ENCODE assay signal across 24 cellular contexts in genomic region chr7:39614299-39614698, GRCh38.
"Had no signal": no experiment of that assay in that cellular context is flagged by ENCODE, and none has a peak within 500 bp of the region (broad histone marks: within the 10 kb centered on the region; RNA-seq: fewer than 3 reads in every experiment).

No MANE protein-coding gene starts in this region.

- H3K36me3 ChIP-seq: breast epithelium, colonic mucosa, MG63 had no signal

- DNase-seq: activated CD4-positive, alpha-beta T cell treated with anti-CD3 and anti-CD28 coated beads for 48 hours; activated CD4-positive, alpha-beta T cell treated with anti-CD3 and anti-CD28 coated beads, Interleukin-2, amount 50 U/mL, for 48 hours; activated CD8-positive, alpha-beta memory T cell treated with anti-CD3 and anti-CD28 coated beads for 24 hours; activated effector memory CD4-positive, alpha-beta T cell treated with anti-CD3 and anti-CD28 coated beads, Interleukin-2, amount 50 U/mL, for 16 hours; activated naive CD4-positive, alpha-beta T cell treated with Interleukin-2 at 50 U/mL for 16 hours; activated naive CD8-positive, alpha-beta T cell treated with anti-CD3 and anti-CD28 coated beads for 36 hours; activated T-cell treated with anti-CD3 and anti-CD28 coated beads, Interleukin-2, amount 50 U/mL, for 4 hours; caudate nucleus; colonic mucosa; MG63; MV-4-11; NCI-H1105; NCI-H1436; NCI-H1694 treated with DMSO at 0.1 percent for 48 hours; NCI-H2081; NCI-H510A treated with DMSO at 0.1 percent for 48 hours; NCI-H69; SW 1271 had no signal

- H3K4me3 Mint-ChIP-seq: activated naive CD8-positive, alpha-beta T cell treated with anti-CD3 and anti-CD28 coated beads for 36 hours; activated T-cell treated with anti-CD3 and anti-CD28 coated beads, Interleukin-2, amount 50 U/mL, for 4 hours; T-helper 2 cell treated with Interferon-gamma antibody and Interleukin-4, amounts not matched to agents 5 μg/mL and 100 μg/mL, for 36 hours had no signal

- H3K27ac ChIP-seq: breast epithelium, colonic mucosa, KMS-11, SK-N-MC had no signal

- H3K27me3 ChIP-seq: breast epithelium, colonic mucosa, MG63 had no signal

- H3K4me1 ChIP-seq: breast epithelium, colonic mucosa had no signal

- ATAC-seq: activated CD4-positive, CD25-positive, alpha-beta regulatory T cell treated with anti-CD3 and anti-CD28 coated beads, Interleukin-2, amount 50 U/mL, for 24 hours; activated T-cell treated with anti-CD3 and anti-CD28 coated beads, Interleukin-2, amount 50 U/mL, for 4 hours; PC-3 had no signal

- H3K9me3 ChIP-seq: breast epithelium, colonic mucosa, MG63 had no signal

- H3K36me3 Mint-ChIP-seq: activated naive CD8-positive, alpha-beta T cell treated with anti-CD3 and anti-CD28 coated beads for 36 hours had no signal

- H3K9me3 Mint-ChIP-seq: activated naive CD8-positive, alpha-beta T cell treated with anti-CD3 and anti-CD28 coated beads for 36 hours; activated T-cell treated with anti-CD3 and anti-CD28 coated beads, Interleukin-2, amount 50 U/mL, for 4 hours; T-helper 2 cell treated with Interferon-gamma antibody and Interleukin-4, amounts not matched to agents 5 μg/mL and 100 μg/mL, for 36 hours had no signal

- H3K4me3 ChIP-seq: breast epithelium, colonic mucosa, MG63, SK-N-MC had no signal

- H3K9ac ChIP-seq: KMS-11 had no signal

- H3K4me2 ChIP-seq: KMS-11 had no signal

- H3K27ac Mint-ChIP-seq: activated naive CD8-positive, alpha-beta T cell treated with anti-CD3 and anti-CD28 coated beads for 36 hours; T-helper 2 cell treated with Interferon-gamma antibody and Interleukin-4, amounts not matched to agents 5 μg/mL and 100 μg/mL, for 36 hours had no signal
